In genomic region chr7:25949672-25950487, GRCh38 we compare ENCODE assay signal across 8 cellular contexts.
DNase-seq lines count a peak whose midpoint lies in the region; ATAC-seq and TF ChIP-seq lines count a peak whose summit lies in the region.

No MANE protein-coding gene starts in this region.

- CTCF ChIA-PET in AG04449 (lab: Yijun Ruan, JAX), result interaction anchor here (0.5 kb wide), 1 partner anchor 694 kb away, joined by 3 read pairs; no protein-coding TSS in a partner anchor
- CTCF ChIA-PET in activated CD4-positive, alpha-beta memory T cell treated with anti-CD3 and anti-CD28 coated beads, Interleukin-2, amount 10 ng/mL, durations not matched to agents 7 days and 5 days (lab: Charles Lee), result interaction anchor here (0.5 to 0.7 kb wide), 2 partner anchors 85 to 1309 kb away, joined by 3 read pairs; no protein-coding TSS in a partner anchor

- H3K36me3 ChIP-seq in iPS-15b (ENCODE audit: control insufficient read depth, insufficient read depth, low read length), result no peaks in the 10 kb centered on the region

- H3K9me3 ChIP-seq in iPS-15b (ENCODE audit: control insufficient read depth, insufficient read depth, low read length), result peaks cover 6% of the 10 kb centered on the region

- H3K4me1 Mint-ChIP-seq in activated CD4-positive, alpha-beta memory T cell treated with anti-CD3 and anti-CD28 coated beads, Interleukin-2, amount 10 ng/mL, durations not matched to agents 7 days and 5 days, result peaks cover 23% of the 10 kb centered on the region
- H3K4me1 Mint-ChIP-seq in HFFc6 (ENCODE audit: low read depth), result no peaks in the 10 kb centered on the region

- peaks cover 25% of the 10 kb centered on the region for H3K4me1 ChIP-seq in iPS-15b (ENCODE audit: control insufficient read depth, insufficient read depth, low read length)

- DNase-seq in AG04449 (ENCODE audit: low read depth, low spot score) (no peak), HFFc6 (no peak)
- DNase-seq in activated CD4-positive, alpha-beta memory T cell treated with anti-CD3 and anti-CD28 coated beads, Interleukin-2, amount 10 ng/mL, durations not matched to agents 7 days and 5 days, result no peak
- peak; percentile 12 for DNase-seq in stimulated activated naive CD8-positive, alpha-beta T cell treated with anti-CD3 and anti-CD28 coated beads, Interleukin-15, Interleukin-2, amounts not matched to agents 100 U/mL and 50 U/mL, for 24 hours

- H3K27me3 ChIP-seq in iPS-15b (ENCODE audit: control insufficient read depth, insufficient read depth, low read length), result no peaks in the 10 kb centered on the region

- peaks cover 8% of the 10 kb centered on the region for H3K27me3 Mint-ChIP-seq in activated CD4-positive, alpha-beta memory T cell treated with anti-CD3 and anti-CD28 coated beads, Interleukin-2, amount 10 ng/mL, durations not matched to agents 7 days and 5 days
- peaks cover 19% of the 10 kb centered on the region for H3K27me3 Mint-ChIP-seq in HFFc6 (ENCODE audit: insufficient read depth)

- peak overlapping the region; percentile 61 for H3K4me3 ChIP-seq in AG04449 (ENCODE audit: low read depth, low read length)
- peak overlapping the region; percentile 59 for H3K4me3 ChIP-seq in iPS-15b (ENCODE audit: low read depth, low read length)

- POLR2A ChIA-PET in AG04449 (lab: Yijun Ruan, JAX), result no interaction called here
- POLR2A ChIA-PET in activated CD4-positive, alpha-beta memory T cell treated with anti-CD3 and anti-CD28 coated beads, Interleukin-2, amount 10 ng/mL, durations not matched to agents 7 days and 5 days (lab: Charles Lee), result interaction anchor here (0.8 to 2.2 kb wide), 4 partner anchors 9 to 201 kb away, joined by 3 to 10 read pairs (median 3); no protein-coding TSS in a partner anchor

- H3K9me3 Mint-ChIP-seq in activated CD4-positive, alpha-beta memory T cell treated with anti-CD3 and anti-CD28 coated beads, Interleukin-2, amount 10 ng/mL, durations not matched to agents 7 days and 5 days, result peaks cover 4% of the 10 kb centered on the region
- H3K9me3 Mint-ChIP-seq in HFFc6, result no peaks in the 10 kb centered on the region

- ATAC-seq in GM19395 (IDR thresholded peaks at IDR 0.05; ENCODE audit: unreplicated experiment) (peak; percentile 27), GM21825 (IDR thresholded peaks at IDR 0.05; ENCODE audit: unreplicated experiment) (no peak), HG02884 (IDR thresholded peaks at IDR 0.05; ENCODE audit: unreplicated experiment) (no peak)
- ATAC-seq in stimulated activated naive CD8-positive, alpha-beta T cell treated with anti-CD3 and anti-CD28 coated beads, Interleukin-15, Interleukin-2, amounts not matched to agents 100 U/mL and 50 U/mL, for 24 hours, result no peak

- no peak for TF ChIP-seq CTCF in AG04449 (IDR thresholded peaks at IDR 0.05; ENCODE audit: insufficient read depth, low read length, missing control alignments)
- no peak for TF ChIP-seq CTCF in HFFc6 (IDR thresholded peaks at IDR 0.05)

- H3K4me3 Mint-ChIP-seq in activated CD4-positive, alpha-beta memory T cell treated with anti-CD3 and anti-CD28 coated beads, Interleukin-2, amount 10 ng/mL, durations not matched to agents 7 days and 5 days, result peak overlapping the region; percentile 80
- H3K4me3 Mint-ChIP-seq in HFFc6, result no peak overlapping the region; the same call in 1 of the 2 replicates

- H3K27ac Mint-ChIP-seq in activated CD4-positive, alpha-beta memory T cell treated with anti-CD3 and anti-CD28 coated beads, Interleukin-2, amount 10 ng/mL, durations not matched to agents 7 days and 5 days, result peak overlapping the region; percentile 41
- H3K27ac Mint-ChIP-seq in HFFc6, result no peak overlapping the region

- peaks cover 25% of the 10 kb centered on the region for H3K36me3 Mint-ChIP-seq in activated CD4-positive, alpha-beta memory T cell treated with anti-CD3 and anti-CD28 coated beads, Interleukin-2, amount 10 ng/mL, durations not matched to agents 7 days and 5 days (ENCODE audit: low read depth)
- no peaks in the 10 kb centered on the region for H3K36me3 Mint-ChIP-seq in HFFc6 (ENCODE audit: low read depth)

- H3K9ac ChIP-seq in iPS-15b (ENCODE audit: low read depth, low read length), result peak overlapping the region; percentile 28
